ENCODE assay signal across 23 cellular contexts in the genomic region with DNA sequence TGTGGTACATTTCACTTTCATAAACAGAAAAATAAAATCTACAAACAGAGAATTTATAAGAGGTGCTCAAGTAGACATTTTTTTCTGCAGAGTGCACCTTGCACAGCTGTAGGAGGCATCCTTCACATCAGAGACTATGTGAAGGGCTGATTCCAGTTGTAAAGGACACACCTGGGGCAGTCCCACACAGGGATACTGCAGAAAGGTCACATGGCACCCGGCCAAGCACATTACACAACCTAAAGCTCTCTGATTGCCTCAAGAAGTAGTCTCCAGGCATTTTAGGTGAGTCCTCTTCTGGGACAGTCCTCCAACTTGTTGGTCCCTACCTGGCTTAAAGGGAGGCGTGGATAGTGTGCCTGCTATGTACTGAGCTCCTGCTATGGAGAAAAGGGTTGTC.
DNase-seq lines count a peak whose midpoint lies in the region; ATAC-seq and TF ChIP-seq lines count a peak whose summit lies in the region.
"Had no signal": no experiment of that assay in that cellular context is flagged by ENCODE, and none has a peak within 500 bp of the region (broad histone marks: within the 10 kb centered on the region; RNA-seq: fewer than 3 reads in every experiment).

No MANE protein-coding gene starts in this region.

- H3K27ac ChIP-seq in esophagus muscularis mucosa (replicated peaks in 1 of 4) = no peak overlapping the region
- H3K27ac ChIP-seq: 22Rv1, C4-2B, PC-9, SJCRH30 had no signal

- no peaks in the 10 kb centered on the region for H3K4me1 Mint-ChIP-seq in stimulated activated effector memory CD8-positive, alpha-beta T cell treated with anti-CD3 and anti-CD28 coated beads, Interleukin-12 subunit alpha, Interleukin-12 subunit beta, amount 100 ng/mL, for 72 hours
- no peaks in the 10 kb centered on the region for H3K4me1 Mint-ChIP-seq in naive thymus-derived CD8-positive, alpha-beta T cell

- peak; percentile 49 for ATAC-seq in stimulated activated effector memory CD8-positive, alpha-beta T cell treated with anti-CD3 and anti-CD28 coated beads, Interleukin-12 subunit alpha, Interleukin-12 subunit beta, amount 100 ng/mL, for 72 hours
- ATAC-seq in HG03521 (IDR thresholded peaks at IDR 0.05; ENCODE audit: unreplicated experiment) = no peak
- ATAC-seq in naive thymus-derived CD8-positive, alpha-beta T cell = no peak
- ATAC-seq: GM12878 had no signal

- intact Hi-C loops in esophagus muscularis mucosa (cut with DNase I) = no loop called here

- DNase-seq in DMS53 (lab: John Stamatoyannopoulos, UW) = peak; percentile 48
- no peak for DNase-seq in DMS53 treated with DMSO at 0.1 percent for 48 hours (lab: John Stamatoyannopoulos, UW; ENCODE audit: unreplicated experiment)
- DNase-seq in LoVo (ENCODE audit: low spot score) = peak; percentile 6
- peak; percentile 45 for DNase-seq in esophagus muscularis mucosa (ENCODE audit: extremely low spot score)
- no peak for DNase-seq in stimulated activated effector memory CD8-positive, alpha-beta T cell treated with anti-CD3 and anti-CD28 coated beads, Interleukin-12 subunit alpha, Interleukin-12 subunit beta, amount 100 ng/mL, for 72 hours (ENCODE audit: low spot score in 2 of 2)
- no peak for DNase-seq in activated effector memory CD4-positive, alpha-beta T cell treated with Interleukin-2 at 50 U/mL for 16 hours
- DNase-seq in naive thymus-derived CD8-positive, alpha-beta T cell = no peak
- DNase-seq: AML-193, DMS 273 treated with DMSO at 0.1 percent for 48 hours, EL, GOT3, IMR-90, NCI-H1092 treated with DMSO at 0.1 percent for 48 hours, NCI-H1694, NCI-H2081 treated with DMSO at 0.1 percent for 48 hours, NCI-H2227 treated with DMSO at 0.1 percent for 48 hours, NCI-H510A treated with DMSO at 0.1 percent for 48 hours, SJCRH30 had no signal

- H3K27ac Mint-ChIP-seq in stimulated activated effector memory CD8-positive, alpha-beta T cell treated with anti-CD3 and anti-CD28 coated beads, Interleukin-12 subunit alpha, Interleukin-12 subunit beta, amount 100 ng/mL, for 72 hours = no peak overlapping the region
- H3K27ac Mint-ChIP-seq in naive thymus-derived CD8-positive, alpha-beta T cell = no peak overlapping the region

- peaks cover 4% of the 10 kb centered on the region for H3K9me3 Mint-ChIP-seq in stimulated activated effector memory CD8-positive, alpha-beta T cell treated with anti-CD3 and anti-CD28 coated beads, Interleukin-12 subunit alpha, Interleukin-12 subunit beta, amount 100 ng/mL, for 72 hours
- peaks cover 0 to 9% (median 0%) of the 10 kb centered on the region in 9 donors for H3K9me3 Mint-ChIP-seq in naive thymus-derived CD8-positive, alpha-beta T cell

- H3K27me3 Mint-ChIP-seq in naive thymus-derived CD8-positive, alpha-beta T cell = peaks cover 0 to 14% (median 0%) of the 10 kb centered on the region in 5 donors

- H3K36me3 Mint-ChIP-seq in stimulated activated effector memory CD8-positive, alpha-beta T cell treated with anti-CD3 and anti-CD28 coated beads, Interleukin-12 subunit alpha, Interleukin-12 subunit beta, amount 100 ng/mL, for 72 hours = no peaks in the 10 kb centered on the region
- peaks cover 0 to 4% (median 0%) of the 10 kb centered on the region in 3 donors for H3K36me3 Mint-ChIP-seq in naive thymus-derived CD8-positive, alpha-beta T cell

- no peaks in the 10 kb centered on the region for H3K9me3 ChIP-seq in esophagus muscularis mucosa
- H3K9me3 ChIP-seq: SJCRH30 had no signal

- H3K36me3 ChIP-seq in esophagus muscularis mucosa = no peaks in the 10 kb centered on the region
- H3K36me3 ChIP-seq: SJCRH30 had no signal

- TF ChIP-seq CTCF in esophagus muscularis mucosa (IDR thresholded peaks at IDR 0.05) = no peak

- TF ChIP-seq EP300 in esophagus muscularis mucosa (IDR thresholded peaks at IDR 0.05) = no peak

- POLR2A ChIA-PET in naive thymus-derived CD8-positive, alpha-beta T cell (lab: Charles Lee) = no interaction called here

- H3K4me3 ChIP-seq in esophagus muscularis mucosa = no peak overlapping the region
- H3K4me3 ChIP-seq: GM12878, PC-9, SJCRH30 had no signal

- H3K27me3 ChIP-seq in esophagus muscularis mucosa = no peaks in the 10 kb centered on the region
- H3K27me3 ChIP-seq: SJCRH30 had no signal

- no peak for TF ChIP-seq POLR2A in esophagus muscularis mucosa (IDR thresholded peaks at IDR 0.05; ENCODE audit: low read depth)

- H3K4me1 ChIP-seq in esophagus muscularis mucosa = no peaks in the 10 kb centered on the region
- H3K4me1 ChIP-seq: SJCRH30 had no signal

- no peak overlapping the region for H3K4me3 Mint-ChIP-seq in stimulated activated effector memory CD8-positive, alpha-beta T cell treated with anti-CD3 and anti-CD28 coated beads, Interleukin-12 subunit alpha, Interleukin-12 subunit beta, amount 100 ng/mL, for 72 hours
- H3K4me3 Mint-ChIP-seq in naive thymus-derived CD8-positive, alpha-beta T cell = no peak overlapping the region

- WGBS in esophagus muscularis mucosa = 79% methylated on average over 2 of the region's 2 CpGs

Comparison
In these comparisons a context has a peak if more than half of its experiments do, and no peak if none do; other contexts are left out.
1. DNase-seq: peak in DMS53 (single experiment), LoVo (single experiment) and esophagus muscularis mucosa (single experiment); none in DMS53 treated with DMSO at 0.1 percent for 48 hours (single experiment), stimulated activated effector memory CD8-positive, alpha-beta T cell treated with anti-CD3 and anti-CD28 coated beads, Interleukin-12 subunit alpha, Interleukin-12 subunit beta, amount 100 ng/mL, for 72 hours (0 of 2), activated effector memory CD4-positive, alpha-beta T cell treated with Interleukin-2 at 50 U/mL for 16 hours (single experiment) and naive thymus-derived CD8-positive, alpha-beta T cell (0 of 10).